28 cellular contexts compared by ENCODE assay signal in genomic region chr6:7295916-7296315, GRCh38.
"Had no signal": no experiment of that assay in that cellular context is flagged by ENCODE, and none has a peak within 500 bp of the region (broad histone marks: within the 10 kb centered on the region; RNA-seq: fewer than 3 reads in every experiment).

No MANE protein-coding gene starts in this region.

- H3K4me3 ChIP-seq: gastrocnemius medialis, hepatocyte, pancreas, prostate gland, transverse colon had no signal

- H3K27ac Mint-ChIP-seq: activated CD4-positive, alpha-beta T cell treated with anti-CD3 and anti-CD28 coated beads for 36 hours; activated CD8-positive, alpha-beta memory T cell treated with anti-CD3 and anti-CD28 coated beads, Interleukin-2, amount 10 ng/mL, durations not matched to agents 7 days and 5 days; activated CD8-positive, alpha-beta T cell treated with anti-CD3 and anti-CD28 coated beads, Interleukin-2, amount 10 ng/mL, durations not matched to agents 7 days and 5 days; mesothelial cell of epicardium; T-cell; T-helper 2 cell treated with Interferon-gamma antibody and Interleukin-4, amounts not matched to agents 5 μg/mL and 100 μg/mL, for 36 hours had no signal

- H3K27ac ChIP-seq: gastrocnemius medialis, hepatocyte, pancreas, prostate gland, transverse colon had no signal

- DNase-seq: activated CD4-positive, alpha-beta T cell treated with anti-CD3 and anti-CD28 coated beads for 36 hours; activated CD4-positive, CD25-positive, alpha-beta regulatory T cell; activated CD8-positive, alpha-beta memory T cell treated with anti-CD3 and anti-CD28 coated beads, Interleukin-2, amount 10 ng/mL, durations not matched to agents 7 days and 5 days; activated CD8-positive, alpha-beta T cell treated with anti-CD3 and anti-CD28 coated beads, Interleukin-2, amount 10 ng/mL, durations not matched to agents 7 days and 5 days; activated gamma-delta T cell treated with Interleukin-2 at 50 U/mL for 16 hours; activated naive CD4-positive, alpha-beta T cell treated with anti-CD3 and anti-CD28 coated beads, Interleukin-2, amount 50 U/mL, for 16 hours; anterior cingulate cortex; effector memory CD4-positive, alpha-beta T cell; erythroblast; gastrocnemius medialis; left cardiac atrium; left ventricle myocardium superior; naive B cell; pancreas; retina; stimulated activated CD4-positive, alpha-beta T cell treated with anti-CD3 and anti-CD28 coated beads, Interleukin-15, amount 100 ng/mL, for 24 hours; stimulated activated CD4-positive, alpha-beta T cell treated with anti-CD3 and anti-CD28 coated beads, Interleukin-2, amount 100 ng/mL, for 24 hours; stimulated activated naive CD4-positive, alpha-beta T cell; T-cell; transverse colon had no signal

- H3K4me3 Mint-ChIP-seq: activated CD4-positive, alpha-beta T cell treated with anti-CD3 and anti-CD28 coated beads for 36 hours; activated CD8-positive, alpha-beta memory T cell treated with anti-CD3 and anti-CD28 coated beads, Interleukin-2, amount 10 ng/mL, durations not matched to agents 7 days and 5 days; activated CD8-positive, alpha-beta T cell treated with anti-CD3 and anti-CD28 coated beads, Interleukin-2, amount 10 ng/mL, durations not matched to agents 7 days and 5 days; central memory CD8-positive, alpha-beta T cell; mesothelial cell of epicardium; naive B cell; T-cell; T-helper 2 cell treated with Interferon-gamma antibody and Interleukin-4, amounts not matched to agents 5 μg/mL and 100 μg/mL, for 36 hours had no signal

- H3K9me3 Mint-ChIP-seq: central memory CD8-positive, alpha-beta T cell; mesothelial cell of epicardium; naive B cell; T-cell; T-helper 2 cell treated with Interferon-gamma antibody and Interleukin-4, amounts not matched to agents 5 μg/mL and 100 μg/mL, for 36 hours had no signal

- H2AFZ ChIP-seq: hepatocyte had no signal

- H3K27me3 ChIP-seq: gastrocnemius medialis, hepatocyte, pancreas, transverse colon had no signal

- H3K4me1 ChIP-seq: gastrocnemius medialis, pancreas, prostate gland, transverse colon had no signal

- ATAC-seq: activated CD4-positive, alpha-beta T cell treated with anti-CD3 and anti-CD28 coated beads for 36 hours; activated CD8-positive, alpha-beta memory T cell treated with anti-CD3 and anti-CD28 coated beads, Interleukin-2, amount 10 ng/mL, durations not matched to agents 7 days and 5 days; activated CD8-positive, alpha-beta T cell treated with anti-CD3 and anti-CD28 coated beads, Interleukin-2, amount 10 ng/mL, durations not matched to agents 7 days and 5 days; gastrocnemius medialis; left cardiac atrium; left ventricle myocardium superior; pancreas; T-cell had no signal

- H3K4me2 ChIP-seq: hepatocyte had no signal

- H3K4me1 Mint-ChIP-seq: mesothelial cell of epicardium had no signal

- H3K27me3 Mint-ChIP-seq: activated CD4-positive, alpha-beta T cell treated with anti-CD3 and anti-CD28 coated beads for 36 hours; activated CD8-positive, alpha-beta memory T cell treated with anti-CD3 and anti-CD28 coated beads, Interleukin-2, amount 10 ng/mL, durations not matched to agents 7 days and 5 days; central memory CD8-positive, alpha-beta T cell; naive B cell; T-cell had no signal

- H3K9me3 ChIP-seq: gastrocnemius medialis, pancreas, prostate gland, transverse colon had no signal

- FAIRE-seq: bronchial epithelial cell, colon, keratinocyte, pancreas had no signal
